In genomic region chr6:1527098-1527497, GRCh38 we compare ENCODE assay signal across 8 cellular contexts.
DNase-seq lines count a peak whose midpoint lies in the region; ATAC-seq and TF ChIP-seq lines count a peak whose summit lies in the region.

No MANE protein-coding gene starts in this region.

- H3K27ac ChIP-seq in thyroid gland (no peak overlapping the region), uterus (no peak overlapping the region)

- H3K27ac Mint-ChIP-seq in central memory CD8-positive, alpha-beta T cell (ENCODE audit: low read depth), result peak overlapping the region; percentile 76

- TF ChIP-seq POLR2A in thyroid gland (IDR thresholded peaks at IDR 0.05), result no peak
- TF ChIP-seq POLR2A in uterus (IDR thresholded peaks at IDR 0.05), result no peak

- peaks cover 13% of the 10 kb centered on the region for H3K27me3 Mint-ChIP-seq in central memory CD8-positive, alpha-beta T cell

- H3K4me1 Mint-ChIP-seq in central memory CD8-positive, alpha-beta T cell, result peaks cover 40% of the 10 kb centered on the region

- no peaks in the 10 kb centered on the region for H3K27me3 ChIP-seq in thyroid gland
- no peaks in the 10 kb centered on the region for H3K27me3 ChIP-seq in uterus

- H3K4me3 Mint-ChIP-seq in central memory CD8-positive, alpha-beta T cell, result no peak overlapping the region

- no peaks in the 10 kb centered on the region for H3K9me3 ChIP-seq in thyroid gland
- H3K9me3 ChIP-seq in uterus, result no peaks in the 10 kb centered on the region

- no peaks in the 10 kb centered on the region for H3K36me3 Mint-ChIP-seq in central memory CD8-positive, alpha-beta T cell (ENCODE audit: insufficient read depth)

- H3K36me3 ChIP-seq in thyroid gland (no peaks in the 10 kb centered on the region), uterus (no peaks in the 10 kb centered on the region)

- 9 to 18% methylated on average over 10 of the region's 10 CpGs for WGBS in thyroid gland, 2 donors

- H3K4me1 ChIP-seq in thyroid gland (no peaks in the 10 kb centered on the region), uterus (no peaks in the 10 kb centered on the region)

- TF ChIP-seq CTCF in thyroid gland (IDR thresholded peaks at IDR 0.05) (no peak), uterus (IDR thresholded peaks at IDR 0.05) (no peak)

- peak; percentile 59 for ATAC-seq in GM19351 (IDR thresholded peaks at IDR 0.05; ENCODE audit: unreplicated experiment)
- peak; percentile 53 for ATAC-seq in central memory CD8-positive, alpha-beta T cell (replicated peaks; ENCODE audit: extremely low read depth, poor library complexity, severe bottlenecking)

- DNase-seq in NCI-H69 (lab: John Stamatoyannopoulos, UW), result peak; percentile 44
- no peak for DNase-seq in central memory CD8-positive, alpha-beta T cell (ENCODE audit: low spot score in 2 of 2)
- DNase-seq in midbrain (lab: John Stamatoyannopoulos, UW), result peak; percentile 56
- DNase-seq in thyroid gland, result peak; percentile 7 to 8
- DNase-seq in uterus, result no peak
- DNase-seq in germinal center (ENCODE audit: low spot score), result no peak
- no peak for DNase-seq in NCI-H1092 treated with DMSO at 0.1 percent for 48 hours (lab: John Stamatoyannopoulos, UW)

- intact Hi-C loops in thyroid gland (cut with DNase I) (no loop called here), uterus (cut with DNase I; ENCODE audit: low total_unique reads) (no loop called here)

- no peak overlapping the region for H3K4me3 ChIP-seq in thyroid gland (replicated peaks in 1 of 3)
- H3K4me3 ChIP-seq in uterus, result no peak overlapping the region

- no peaks in the 10 kb centered on the region for H3K9me3 Mint-ChIP-seq in central memory CD8-positive, alpha-beta T cell

Comparison
In these comparisons a context has a peak if more than half of its experiments do, and no peak if none do; other contexts are left out.
1. DNase-seq: peak in NCI-H69 (single experiment), midbrain (single experiment) and thyroid gland (2 of 2); none in central memory CD8-positive, alpha-beta T cell (0 of 2), uterus (0 of 2), germinal center (single experiment) and NCI-H1092 treated with DMSO at 0.1 percent for 48 hours (single experiment).